ENCODE assay signal across 8 cellular contexts in the genomic region with DNA sequence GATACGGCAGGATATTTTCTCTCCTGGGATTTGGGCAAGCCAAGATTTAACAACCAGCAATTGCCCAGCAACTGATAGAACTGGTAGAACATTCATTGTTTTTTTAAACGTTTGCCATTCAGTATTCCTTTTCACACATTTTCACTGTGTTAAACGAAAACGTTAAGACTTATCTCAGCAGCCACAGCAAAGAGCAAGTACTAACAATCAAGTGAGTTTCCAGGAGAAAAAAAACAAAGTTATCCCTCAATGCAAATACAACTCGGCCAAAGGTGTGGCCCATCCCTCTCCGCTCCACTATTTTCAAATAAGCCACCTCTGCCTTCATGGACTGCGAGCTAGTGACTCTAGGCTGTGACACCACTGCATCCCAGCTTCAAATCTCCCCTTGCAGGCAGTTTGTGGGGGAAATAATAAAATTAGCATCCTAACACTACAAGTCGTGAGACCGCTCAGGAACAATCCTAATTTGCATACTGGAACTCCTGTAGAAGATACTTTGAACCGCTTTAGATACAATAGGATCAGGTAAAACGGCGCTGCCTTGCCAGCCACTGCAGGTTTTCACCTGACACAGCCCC. TPM values are rescaled to one million over a fixed set of nuclear protein-coding genes. Genes with fewer than 3 reads are reported as not detected.
DNase-seq lines count a peak whose midpoint lies in the region; ATAC-seq, FAIRE-seq and TF ChIP-seq lines count a peak whose summit lies in the region.

No MANE protein-coding gene starts in this region.

- CTCF ChIA-PET in activated CD4-positive, alpha-beta T cell treated with anti-CD3 and anti-CD28 coated beads, Interleukin-2, amount 10 ng/mL, durations not matched to agents 7 days and 5 days (lab: Charles Lee): interaction anchor here (0.8 kb wide), 1 partner anchor 401 kb away, joined by 4 read pairs; no protein-coding TSS in a partner anchor
- CTCF ChIA-PET in K562 (lab: Yijun Ruan, JAX; ENCODE audit: low intra/inter-chr PET ratio): no interaction called here

- H3K9me3 Mint-ChIP-seq in activated CD4-positive, alpha-beta T cell treated with anti-CD3 and anti-CD28 coated beads, Interleukin-2, amount 10 ng/mL, durations not matched to agents 7 days and 5 days: no peaks in the 10 kb centered on the region

- peaks cover 51% of the 10 kb centered on the region for H3K4me1 Mint-ChIP-seq in activated CD4-positive, alpha-beta T cell treated with anti-CD3 and anti-CD28 coated beads, Interleukin-2, amount 10 ng/mL, durations not matched to agents 7 days and 5 days

- H3K9ac ChIP-seq in K562 (ENCODE audit: insufficient read depth in 1 of 2, low read depth in 2 of 2, low read length in 2 of 2): peak overlapping the region; percentile 65 to 93

- peak overlapping the region; percentile 94 for H2AFZ ChIP-seq in K562 (ENCODE audit: low read depth, low read length)

- TF ChIP-seq CTCF in HL-60 (IDR thresholded peaks at IDR 0.05; ENCODE audit: insufficient read depth, low read length) (no peak), K562 (IDR thresholded peaks at IDR 0.05 in 2 of 3, conservative IDR thresholded peaks at IDR 0.05 in 1 of 3; ENCODE audit: insufficient read depth in 2 of 3, low read depth in 1 of 3, low read length in 3 of 3) (no peak), lower leg skin (IDR thresholded peaks at IDR 0.05) (no peak)

- peak overlapping the region; percentile 99 for H3K27ac Mint-ChIP-seq in activated CD4-positive, alpha-beta T cell treated with anti-CD3 and anti-CD28 coated beads, Interleukin-2, amount 10 ng/mL, durations not matched to agents 7 days and 5 days

- ATAC-seq in K562: no peak
- no peak for ATAC-seq in GM19463 (IDR thresholded peaks at IDR 0.05; ENCODE audit: unreplicated experiment)

- no peak for TF ChIP-seq POLR2A in K562 (conservative IDR thresholded peaks at IDR 0.05)
- TF ChIP-seq POLR2A in lower leg skin (IDR thresholded peaks at IDR 0.05): no peak

- no peak for DNase-seq in activated CD4-positive, alpha-beta T cell treated with anti-CD3 and anti-CD28 coated beads, Interleukin-2, amount 10 ng/mL, durations not matched to agents 7 days and 5 days
- DNase-seq in activated CD4-positive, alpha-beta T cell treated with anti-CD3 and anti-CD28 coated beads for 48 hours: no peak
- DNase-seq in HL-60 (ENCODE audit: low read depth in 1 of 2, low spot score in 1 of 2) (no peak), K562 (ENCODE audit: extremely low read depth in 1 of 4, low spot score in 3 of 4) (peak in 1 of 4 experiments; percentile 8), lower leg skin (ENCODE audit: low spot score in 2 of 2) (no peak), EL (no peak)

- H3K36me3 ChIP-seq in K562 (ENCODE audit: control insufficient read depth, insufficient read depth, low read length) (0 out of 3 replicates have a peak, but pooled peaks cover 3% of the 10 kb centered on the region), urinary bladder (ENCODE audit: insufficient read depth) (no peaks in the 10 kb centered on the region)

- H3K4me1 ChIP-seq in K562 (replicated peaks in 1 of 2; ENCODE audit: control insufficient read depth in 2 of 2, insufficient read depth in 2 of 2, low read length in 2 of 2): peaks cover 13 to 17% of the 10 kb centered on the region in 2 experiments
- H3K4me1 ChIP-seq in urinary bladder (ENCODE audit: insufficient read depth): no peaks in the 10 kb centered on the region

- H3K4me3 ChIP-seq in HL-60 (replicated peaks; ENCODE audit: insufficient read depth, low read length): peak overlapping the region; percentile 89
- peak overlapping the region; percentile 78 for H3K4me3 ChIP-seq in K562
- H3K4me3 ChIP-seq in lower leg skin (ENCODE audit: low read depth, poor library complexity, severe bottlenecking): peak overlapping the region; percentile 69
- peak overlapping the region; percentile 79 for H3K4me3 ChIP-seq in urinary bladder (ENCODE audit: low read depth, low read length)

- H3K27me3 ChIP-seq in HL-60 (ENCODE audit: insufficient read depth, poor library complexity, severe bottlenecking) (no peaks in the 10 kb centered on the region), K562 (ENCODE audit: control insufficient read depth in 2 of 2, insufficient read depth in 2 of 2, low read length in 2 of 2) (no peaks in the 10 kb centered on the region)

- intact Hi-C loops in K562 (cut with micrococcal nuclease) (loop anchor here (10.0 kb wide), 1 partner anchor 474 kb away; a partner anchor contains a TSS), lower leg skin (cut with DNase I; ENCODE audit: low total_unique reads) (no loop called here)

- no peaks in the 10 kb centered on the region for H3K9me1 ChIP-seq in K562 (ENCODE audit: control insufficient read depth, insufficient read depth, low read length)

- no peak for TF ChIP-seq EP300 in K562 (IDR thresholded peaks at IDR 0.05; ENCODE audit: low read length)

- H3K4me3 Mint-ChIP-seq in activated CD4-positive, alpha-beta T cell treated with anti-CD3 and anti-CD28 coated beads, Interleukin-2, amount 10 ng/mL, durations not matched to agents 7 days and 5 days: peak overlapping the region; percentile 90

- no peaks in the 10 kb centered on the region for H3K9me3 ChIP-seq in K562 (replicated peaks; ENCODE audit: control insufficient read depth, insufficient read depth, low read depth, low read length)

- no peak for TF ChIP-seq RAD21 in K562 (CRISPR knock-in tag; conservative IDR thresholded peaks at IDR 0.05 in 1 of 2, IDR thresholded peaks at IDR 0.05 in 1 of 2)

- peaks cover 11% of the 10 kb centered on the region for H3K27me3 Mint-ChIP-seq in activated CD4-positive, alpha-beta T cell treated with anti-CD3 and anti-CD28 coated beads, Interleukin-2, amount 10 ng/mL, durations not matched to agents 7 days and 5 days

- H3K79me2 ChIP-seq in K562 (ENCODE audit: control insufficient read depth, insufficient read depth, low read length): peaks cover 34% of the 10 kb centered on the region

- peak overlapping the region; percentile 90 for H3K4me2 ChIP-seq in K562 (ENCODE audit: insufficient read depth, low read length)

- 8% methylated on average over 11 of the region's 12 CpGs for WGBS in K562 (ENCODE audit: insufficient coverage, low coverage, missing lambda C conversion rate)
- WGBS in lower leg skin, 2 donors: 5 to 6% methylated on average over 12 of the region's 12 CpGs
- WGBS in urinary bladder: 5% methylated on average over 12 of the region's 12 CpGs

- H3K27ac ChIP-seq in HL-60 (replicated peaks): peak overlapping the region; percentile 85
- no peak overlapping the region; the same call in 1 of the 3 replicates for H3K27ac ChIP-seq in K562 (ENCODE audit: extremely low read depth, low read depth, low read length)
- H3K27ac ChIP-seq in urinary bladder (ENCODE audit: low read depth): no peak overlapping the region

- H4K20me1 ChIP-seq in K562 (replicated peaks; ENCODE audit: control insufficient read depth, insufficient read depth, low read length): no peaks in the 10 kb centered on the region

- no TSS peak for BruUV-seq in K562 (replicated peaks; lab: Mats Ljungman, UMichigan)

- no peak for FAIRE-seq in K562 (lab: Jason Lieb, UNC)

- POLR2A ChIA-PET in activated CD4-positive, alpha-beta T cell treated with anti-CD3 and anti-CD28 coated beads, Interleukin-2, amount 10 ng/mL, durations not matched to agents 7 days and 5 days (lab: Charles Lee): interaction anchor here (0.7 kb wide), 1 partner anchor 181 kb away, joined by 6 read pairs; a partner anchor contains a TSS
- POLR2A ChIA-PET in K562 (lab: Yijun Ruan, JAX): interaction anchor here (0.6 kb wide), 2 partner anchors 468 to 1407 kb away, joined by 3 read pairs; no protein-coding TSS in a partner anchor

- peaks cover 6% of the 10 kb centered on the region for H3K36me3 Mint-ChIP-seq in activated CD4-positive, alpha-beta T cell treated with anti-CD3 and anti-CD28 coated beads, Interleukin-2, amount 10 ng/mL, durations not matched to agents 7 days and 5 days (ENCODE audit: low read depth)

- in situ Hi-C loops in K562 (cut with MboI): no loop called here

TF ChIP-seq in K562, 482 proteins besides CTCF, POLR2A, EP300 and RAD21:
- no peak for TF ChIP-seq ZNF282 (CRISPR knock-in tag; IDR thresholded peaks at IDR 0.05)
- TF ChIP-seq IFI16 (CRISPR knock-in tag; IDR thresholded peaks at IDR 0.05): no peak
- no peak for TF ChIP-seq MED1 (CRISPR knock-in tag; IDR thresholded peaks at IDR 0.05; ENCODE audit: borderline replicate concordance)
- no peak for TF ChIP-seq TARDBP (IDR thresholded peaks at IDR 0.05)
- no peak for TF ChIP-seq LARP7 (IDR thresholded peaks at IDR 0.05)

RNA-seq across cellular contexts. Expression of a gene that starts 0.4 kb away (rescaled TPM):
- total RNA-seq in activated CD4-positive, alpha-beta T cell treated with anti-CD3 and anti-CD28 coated beads, Interleukin-2, amount 10 ng/mL, durations not matched to agents 7 days and 5 days: 10 to 100 TPM; 13.8 to 16.7 TPM
- total RNA-seq in K562 (2011; cell fraction: chromatin; rRNA removed; ENCODE audit: low replicate concordance): 4.6 and 10.9 TPM in 2 replicates
- total RNA-seq in K562 (2011; cell fraction: nucleolus; rRNA removed): 2.5 and 3.7 TPM in 2 replicates
- total RNA-seq in K562 (2011; cell fraction: nucleoplasm; rRNA removed): 8.8 and 16.9 TPM in 2 replicates
- total RNA-seq in K562 (2014; rRNA removed) (2.4 and 3.2 TPM in 2 replicates), K562 (2014; rRNA removed; fragmentation: Illumina TruSeq; extraction: Trizol) (2.9 and 3.7 TPM in 2 replicates), K562 (2015; rRNA removed; fragmentation: Illumina TruSeq; extraction: Trizol) (2.8 and 2.9 TPM in 2 replicates), K562 (2021) (7.0 and 9.7 TPM in 2 replicates), lower leg skin (1 to 10 TPM; 1.0 to 3.7 (median 2.2) TPM), urinary bladder (10.0 TPM)
- polyA plus RNA-seq in K562 (2011; rRNA removed) (8.1 and 8.6 TPM in 2 replicates), K562 (2014; fragmentation: Illumina TruSeq; extraction: Trizol) (6.1 and 6.9 TPM in 2 replicates), K562 (2014; fragmentation: Nextera tagmentation; extraction: Ambion mirVana) (1 to 10 TPM; 2.1 to 2.7 TPM), K562 (2014; rRNA removed) (8.0 and 8.2 TPM in 2 replicates), urinary bladder (6.1 TPM)
- 2.1 and 4.2 TPM in 2 replicates for polyA plus RNA-seq in K562 (2011; cell fraction: cytosol; rRNA removed)
- 7.7 and 12.5 TPM in 2 replicates for polyA plus RNA-seq in K562 (2011; cell fraction: nucleus; rRNA removed)
- polyA plus RNA-seq in K562 (2012): 8.0 and 8.4 TPM in 2 replicates
- polyA minus RNA-seq in K562 (2011; rRNA and poly(A)+ RNA removed): 2.6 and 3.8 TPM in 2 replicates
- polyA minus RNA-seq in K562 (2011; cell fraction: cytosol; rRNA and poly(A)+ RNA removed): 1.0 and 2.9 TPM in 2 replicates
- 2.0 and 3.6 TPM in 2 replicates for polyA minus RNA-seq in K562 (2011; cell fraction: nucleus; rRNA and poly(A)+ RNA removed)
